ENCODE assay signal across 9 cellular contexts in the genomic region with DNA sequence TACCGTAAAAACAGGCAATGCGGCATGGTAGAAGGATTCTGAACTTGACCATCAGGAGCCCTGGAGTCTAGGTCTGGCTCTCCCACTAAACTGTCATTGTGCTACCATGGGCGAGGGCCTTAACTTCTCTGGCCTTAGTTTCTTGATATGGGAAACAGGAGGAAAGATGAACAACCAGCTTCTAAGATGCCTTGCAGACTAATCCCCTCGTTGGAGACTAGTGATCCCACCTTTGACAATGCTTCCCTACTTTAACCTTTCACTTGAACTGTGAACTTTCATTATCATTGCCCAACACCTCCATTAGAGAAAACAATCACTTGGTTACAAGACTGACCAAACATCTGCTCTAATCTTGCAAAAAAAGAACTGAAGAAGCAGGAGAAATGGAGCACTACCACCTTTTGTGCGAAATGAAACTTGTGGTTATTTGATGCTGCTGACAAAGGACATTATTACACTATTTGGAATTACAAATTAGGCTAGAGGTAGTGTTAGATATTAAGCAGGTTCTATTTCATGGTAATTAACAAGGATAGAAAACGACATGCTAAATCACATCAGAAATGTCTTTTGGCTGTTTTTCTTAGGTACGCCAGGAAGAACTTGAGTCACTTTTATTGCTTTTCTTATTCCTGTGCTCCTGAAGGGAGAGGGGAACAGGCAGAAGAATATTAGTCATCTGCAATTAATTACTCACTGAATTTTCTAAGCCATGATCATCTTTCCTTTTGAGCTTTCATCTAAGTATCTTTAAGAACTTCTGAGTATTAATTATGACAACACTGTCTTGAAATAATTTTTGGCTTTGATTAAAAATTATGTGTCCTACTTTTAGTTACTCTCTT. TPM values are rescaled to one million over a fixed set of nuclear protein-coding genes. Genes with fewer than 3 reads are reported as not detected.
A peak's percentile ranks its signal among the peaks of the same experiment; 100 is the strongest.
DNase-seq lines count a peak whose midpoint lies in the region; ATAC-seq, FAIRE-seq and TF ChIP-seq lines count a peak whose summit lies in the region.
"Had no signal": no experiment of that assay in that cellular context is flagged by ENCODE, and none has a peak within 500 bp of the region (broad histone marks: within the 10 kb centered on the region; RNA-seq: fewer than 3 reads in every experiment).

No MANE protein-coding gene starts in this region.

- H3K27me3 ChIP-seq in left ventricle myocardium inferior (ENCODE audit: low read depth): no peaks in the 10 kb centered on the region
- H3K27me3 ChIP-seq in foreskin keratinocyte: no peaks in the 10 kb centered on the region

- FAIRE-seq in urothelium cell line (lab: Jason Lieb, UNC): no peak

- H3K4me3 Mint-ChIP-seq in T-helper 17 cell: peak overlapping the region; percentile 84

- H3K4me1 ChIP-seq in left ventricle myocardium inferior (peaks cover 36% of the 10 kb centered on the region), foreskin keratinocyte (peaks cover 39% of the 10 kb centered on the region)

- TF ChIP-seq CTCF in left ventricle myocardium inferior (IDR thresholded peaks at IDR 0.05; ENCODE audit: borderline replicate concordance) (no peak), foreskin keratinocyte (conservative IDR thresholded peaks at IDR 0.05) (no peak)

- intact Hi-C loops in left ventricle myocardium inferior (cut with micrococcal nuclease): no loop called here
- intact Hi-C loops in Right ventricle myocardium inferior (cut with DNase I): loop anchor here (10.0 kb wide), 1 partner anchor 254 kb away; no protein-coding TSS in a partner anchor

- H3K36me3 ChIP-seq in left ventricle myocardium inferior: no peaks in the 10 kb centered on the region

- H3K4me1 Mint-ChIP-seq in T-helper 17 cell: peaks cover 40% of the 10 kb centered on the region

- no peaks in the 10 kb centered on the region for H3K27me3 Mint-ChIP-seq in T-helper 17 cell

- no peak for DNase-seq in left ventricle myocardium inferior
- no peak for DNase-seq in Right ventricle myocardium inferior (ENCODE audit: missing footprints)
- DNase-seq in T-helper 17 cell: no peak
- peak; percentile 76 to 91 for DNase-seq in foreskin keratinocyte
- peak; percentile 21 for DNase-seq in urothelium cell line (ENCODE audit: low spot score)
- no peak for DNase-seq in NK-92 treated with Interleukin-12 subunit alpha and Interleukin-12 subunit beta, amount 100 ng/mL, for 24 hours (lab: John Stamatoyannopoulos, UW)
- no peak for DNase-seq in nucleus accumbens (lab: John Stamatoyannopoulos, UW)
- DNase-seq: anterior cingulate cortex had no signal

- peak overlapping the region; percentile 65 for H3K27ac ChIP-seq in left ventricle myocardium inferior (replicated peaks)
- H3K27ac ChIP-seq in foreskin keratinocyte: peak overlapping the region; percentile 69

- peak overlapping the region; percentile 26 for H3K4me3 ChIP-seq in left ventricle myocardium inferior

- no peaks in the 10 kb centered on the region for H3K36me3 Mint-ChIP-seq in T-helper 17 cell (ENCODE audit: low read depth)

- no peaks in the 10 kb centered on the region for H3K9me3 ChIP-seq in left ventricle myocardium inferior (replicated peaks)
- H3K9me3 ChIP-seq in T-helper 17 cell (ENCODE audit: control insufficient read depth, low read length, poor library complexity, severe bottlenecking): no peaks in the 10 kb centered on the region

- ATAC-seq in Right ventricle myocardium inferior (no peak), T-helper 17 cell (no peak), foreskin keratinocyte (peak; percentile 75), GM21825 (IDR thresholded peaks at IDR 0.05; ENCODE audit: unreplicated experiment) (no peak)

- peak overlapping the region; percentile 91 for H3K27ac Mint-ChIP-seq in T-helper 17 cell

RNA-seq across cellular contexts. Expression of gene ARHGAP18, which starts 39.1 kb away (rescaled TPM):
- total RNA-seq in left ventricle myocardium inferior: 5.6 TPM
- total RNA-seq in Right ventricle myocardium inferior: 8.1 TPM
- total RNA-seq in T-helper 17 cell: 10 to 100 TPM in 1 of 2 donors, 1 to 10 TPM in 1; 3.7 to 26.7 TPM
- 37.5 and 57.1 TPM in 2 replicates for total RNA-seq in foreskin keratinocyte
- polyA plus RNA-seq in foreskin keratinocyte: 12.4 and 15.7 TPM in 2 replicates

Comparison
In these comparisons a context has a peak if more than half of its experiments do, and no peak if none do; other contexts are left out.
1. DNase-seq: peak in foreskin keratinocyte (2 of 2) and urothelium cell line (single experiment); none in left ventricle myocardium inferior (single experiment), Right ventricle myocardium inferior (single experiment), T-helper 17 cell (0 of 3), NK-92 treated with Interleukin-12 subunit alpha and Interleukin-12 subunit beta, amount 100 ng/mL, for 24 hours (single experiment) and nucleus accumbens (0 of 56).